1 cellular context compared by ENCODE assay signal in genomic region chr1:54360165-54361005, GRCh38.
A peak's percentile ranks its signal among the peaks of the same experiment; 100 is the strongest.
TF ChIP-seq lines count a peak whose summit lies in the region.

No MANE protein-coding gene starts in this region.

TF ChIP-seq in H1, 55 proteins besides CTCF, POLR2A, EP300 and RAD21 (continued from another document):
- peak; percentile 67; the same call in 1 of the 2 replicates for TF ChIP-seq KDM1A (IDR thresholded peaks at IDR 0.05; ENCODE audit: borderline replicate concordance, low read length)
TF ChIP-seq in H1: peak in this region for 1.
